Comparison of ENCODE assay signal across 14 cellular contexts in genomic region chr2:217980036-217980435, GRCh38. TPM values are rescaled to one million over a fixed set of nuclear protein-coding genes. Genes with fewer than 3 reads are reported as not detected.
DNase-seq lines count a peak whose midpoint lies in the region; TF ChIP-seq lines count a peak whose summit lies in the region.
"Had no signal": no experiment of that assay in that cellular context is flagged by ENCODE, and none has a peak within 500 bp of the region (broad histone marks: within the 10 kb centered on the region; RNA-seq: fewer than 3 reads in every experiment).

No MANE protein-coding gene starts in this region.

- TF ChIP-seq POLR2A in ovary (IDR thresholded peaks at IDR 0.05) (no peak), uterus (IDR thresholded peaks at IDR 0.05) (no peak)

- H3K9me3 ChIP-seq in ascending aorta (no peaks in the 10 kb centered on the region), left ventricle myocardium inferior (replicated peaks) (no peaks in the 10 kb centered on the region), ovary (no peaks in the 10 kb centered on the region), uterus (no peaks in the 10 kb centered on the region), OCI-LY7 (ENCODE audit: low read length) (no peaks in the 10 kb centered on the region)

- no peak for TF ChIP-seq CTCF in ascending aorta (IDR thresholded peaks at IDR 0.05)
- no peak for TF ChIP-seq CTCF in left ventricle myocardium inferior (IDR thresholded peaks at IDR 0.05; ENCODE audit: borderline replicate concordance)
- no peak for TF ChIP-seq CTCF in ovary (IDR thresholded peaks at IDR 0.05)
- TF ChIP-seq CTCF in uterus (IDR thresholded peaks at IDR 0.05), result no peak
- TF ChIP-seq CTCF in OCI-LY7 (conservative IDR thresholded peaks at IDR 0.05; ENCODE audit: low read length), result no peak

- H3K4me3 ChIP-seq in ascending aorta (no peak overlapping the region), left ventricle myocardium inferior (peak overlapping the region; percentile 73), ovary (peak overlapping the region; percentile 61), uterus (peak overlapping the region in 1 of 2 donors; percentile 64), OCI-LY7 (ENCODE audit: low read depth, low read length, poor library complexity, severe bottlenecking) (no peak overlapping the region)

- H4K20me1 ChIP-seq in OCI-LY7 (ENCODE audit: insufficient read depth, low read length), result no peaks in the 10 kb centered on the region

- H3K27ac ChIP-seq in ascending aorta, result peak overlapping the region; percentile 79
- H3K27ac ChIP-seq in left ventricle myocardium inferior (replicated peaks), result peak overlapping the region; percentile 85
- peak overlapping the region; percentile 91 to 93 for H3K27ac ChIP-seq in ovary
- peak overlapping the region; percentile 88 to 93 for H3K27ac ChIP-seq in uterus
- H3K27ac ChIP-seq in OCI-LY7 (ENCODE audit: low read depth, low read length, poor library complexity, severe bottlenecking), result no peak overlapping the region
- H3K27ac ChIP-seq in substantia nigra (ENCODE audit: low read depth, low read length, poor library complexity, severe bottlenecking), result no peak overlapping the region

- no peaks in the 10 kb centered on the region for H3K79me2 ChIP-seq in OCI-LY7 (ENCODE audit: insufficient read depth, low read depth, low read length)

- H3K4me2 ChIP-seq in OCI-LY7 (ENCODE audit: low read length), result no peak overlapping the region

- H3K36me3 ChIP-seq in ascending aorta (peaks cover 0 to 3% of the 10 kb centered on the region in 2 donors), left ventricle myocardium inferior (no peaks in the 10 kb centered on the region), ovary (no peaks in the 10 kb centered on the region), uterus (no peaks in the 10 kb centered on the region), OCI-LY7 (ENCODE audit: insufficient read depth, low read length) (no peaks in the 10 kb centered on the region)

- intact Hi-C loops in ascending aorta (cut with DNase I), result no loop called here
- intact Hi-C loops in left ventricle myocardium inferior (cut with micrococcal nuclease), result no loop called here
- intact Hi-C loops in ovary (cut with DNase I), result loop anchor here in 1 of 4 donors (10.0 kb wide), 1 partner anchor 85 kb away; no protein-coding TSS in a partner anchor
- intact Hi-C loops in uterus (cut with DNase I; ENCODE audit: low total_unique reads), result no loop called here
- intact Hi-C loops in OCI-LY7 (cut with micrococcal nuclease; ENCODE audit: unreplicated experiment), result no loop called here

- no peak for TF ChIP-seq EP300 in ovary (IDR thresholded peaks at IDR 0.05)

- H3K9me2 ChIP-seq in OCI-LY7 (ENCODE audit: insufficient read depth, low read length), result no peaks in the 10 kb centered on the region

- CTCF ChIA-PET in OCI-LY7 (lab: Charles Lee; ENCODE audit: unreplicated experiment), result no interaction called here

- H3K4me1 ChIP-seq in ascending aorta (peaks cover 18 to 37% of the 10 kb centered on the region in 2 donors), left ventricle myocardium inferior (peaks cover 97% of the 10 kb centered on the region), ovary (ENCODE audit: insufficient read depth) (peaks cover 40% of the 10 kb centered on the region), uterus (peaks cover 0 to 17% of the 10 kb centered on the region in 2 donors), OCI-LY7 (ENCODE audit: insufficient read depth, low read length, poor library complexity, severe bottlenecking) (no peaks in the 10 kb centered on the region)

- DNase-seq in ascending aorta (ENCODE audit: low spot score in 2 of 2), result peak in 1 of 2 donors; percentile 81
- no peak for DNase-seq in left ventricle myocardium inferior
- DNase-seq in ovary, result peak; percentile 55 to 79 (median 58)
- DNase-seq in uterus, result peak; percentile 63 to 75
- DNase-seq in OCI-LY7 (ENCODE audit: low spot score), result no peak
- DNase-seq in mesenteric fat pad (ENCODE audit: low spot score), result no peak
- DNase-seq in substantia nigra (lab: John Stamatoyannopoulos, UW), result no peak
- DNase-seq: activated CD4-positive, alpha-beta T cell treated with anti-CD3 and anti-CD28 coated beads for 4 hours; activated T-cell treated with anti-CD3 and anti-CD28 coated beads, Interleukin-2, amount 50 U/mL, for 4 hours; CD4-positive, alpha-beta T cell; effector CD4-positive, alpha-beta T cell; H9; kidney glomerular epithelial cell; NCI-H1930 had no signal

- H3K27me3 ChIP-seq in ascending aorta (no peaks in the 10 kb centered on the region), left ventricle myocardium inferior (ENCODE audit: low read depth) (no peaks in the 10 kb centered on the region), ovary (no peaks in the 10 kb centered on the region), uterus (no peaks in the 10 kb centered on the region)

- POLR2A ChIA-PET in OCI-LY7 (lab: Charles Lee), result no interaction called here

- no TSS peak for BruUV-seq in OCI-LY7 (replicated peaks; lab: Mats Ljungman, UMichigan)

- H2AFZ ChIP-seq in OCI-LY7 (ENCODE audit: low read length), result no peak overlapping the region

- 46 to 53% (median 50%) methylated on average over 5 of the region's 5 CpGs for WGBS in ovary, 3 donors

RNA-seq across cellular contexts. Expression of gene TNS1, which starts 22.8 kb away (rescaled TPM):
- total RNA-seq in ascending aorta (1,334 TPM), left ventricle myocardium inferior (828 TPM), ovary (100 to 1,000 TPM; 141 to 568 (median 366) TPM), uterus (1,000 to 10,000 TPM in 1 of 4 donors, 100 to 1,000 TPM in 3; 144 to 1,338 (median 313) TPM), OCI-LY7 (2022) (not detected in 2 replicates), mesenteric fat pad (449 TPM)
- 100 to 1,000 TPM; 140 to 278 TPM for polyA plus RNA-seq in ovary
- not detected in 2 replicates for total RNA-seq in OCI-LY7 (2014; rRNA removed; shearing (Covaris generic))

Comparison
In these comparisons a context has a peak if more than half of its experiments do, and no peak if none do; other contexts are left out.
1. DNase-seq: peak in ovary (5 of 5) and uterus (2 of 2); none in left ventricle myocardium inferior (single experiment), OCI-LY7 (single experiment), mesenteric fat pad (single experiment) and substantia nigra (0 of 49).
2. H3K27ac ChIP-seq: peak in ascending aorta (2 of 2), left ventricle myocardium inferior (single experiment), ovary (2 of 2) and uterus (2 of 2); none in OCI-LY7 (single experiment) and substantia nigra (single experiment).
3. H3K4me3 ChIP-seq: peak in left ventricle myocardium inferior (single experiment) and ovary (single experiment); none in ascending aorta (0 of 2) and OCI-LY7 (single experiment).
4. RNA of gene TNS1, which starts 22.8 kb away (total RNA-seq): 1,334 TPM in ascending aorta (single experiment), 828 TPM in left ventricle myocardium inferior (single experiment), 449 TPM in mesenteric fat pad (single experiment), 144 to 1,338 TPM in uterus and 141 to 568 TPM in ovary; not detected in OCI-LY7; every median in the first group is over 100 times any median in the second.